ENCODE assay signal across 1 cellular context in the genomic region with DNA sequence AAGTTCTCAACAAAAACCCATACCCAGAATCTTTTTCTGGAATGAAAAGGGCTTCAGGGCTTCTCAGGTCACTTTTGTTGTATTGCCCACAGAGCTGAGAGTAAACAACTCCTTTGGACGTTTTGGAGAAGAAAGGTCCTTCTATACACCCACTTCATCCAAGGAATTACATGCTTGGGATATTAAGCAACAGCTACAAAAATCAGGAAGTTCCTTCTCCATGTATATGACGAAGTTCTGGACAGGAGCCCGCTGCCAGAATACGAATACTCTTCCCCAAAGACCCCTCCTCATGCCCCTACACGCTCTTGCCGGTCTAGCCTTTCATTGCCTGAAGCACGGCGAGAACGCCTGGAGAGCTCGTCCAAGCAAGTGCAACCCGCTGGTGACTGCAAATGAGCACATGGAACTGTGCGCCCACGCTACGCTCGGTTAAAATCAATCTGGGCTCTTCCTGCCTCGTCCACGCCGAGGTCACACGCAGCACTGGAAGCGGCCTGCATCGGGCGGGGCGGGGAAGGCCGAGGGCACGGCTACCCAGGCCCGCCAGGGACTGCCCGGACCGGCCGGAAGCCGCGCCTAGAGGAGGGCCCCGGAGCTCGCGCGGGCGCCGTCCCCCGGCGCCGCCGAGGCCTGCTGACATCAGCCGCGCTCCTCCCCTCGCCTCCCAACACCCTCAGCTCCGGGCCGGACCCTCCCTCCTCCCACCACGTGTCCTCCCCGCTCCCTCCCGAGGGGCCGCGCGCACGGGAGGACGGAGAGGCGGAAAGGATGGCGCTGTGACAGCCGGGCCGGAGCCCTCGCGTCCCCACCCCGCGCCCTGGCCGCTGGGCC.
TF ChIP-seq lines count a peak whose summit lies in the region.

A gene with protein sequence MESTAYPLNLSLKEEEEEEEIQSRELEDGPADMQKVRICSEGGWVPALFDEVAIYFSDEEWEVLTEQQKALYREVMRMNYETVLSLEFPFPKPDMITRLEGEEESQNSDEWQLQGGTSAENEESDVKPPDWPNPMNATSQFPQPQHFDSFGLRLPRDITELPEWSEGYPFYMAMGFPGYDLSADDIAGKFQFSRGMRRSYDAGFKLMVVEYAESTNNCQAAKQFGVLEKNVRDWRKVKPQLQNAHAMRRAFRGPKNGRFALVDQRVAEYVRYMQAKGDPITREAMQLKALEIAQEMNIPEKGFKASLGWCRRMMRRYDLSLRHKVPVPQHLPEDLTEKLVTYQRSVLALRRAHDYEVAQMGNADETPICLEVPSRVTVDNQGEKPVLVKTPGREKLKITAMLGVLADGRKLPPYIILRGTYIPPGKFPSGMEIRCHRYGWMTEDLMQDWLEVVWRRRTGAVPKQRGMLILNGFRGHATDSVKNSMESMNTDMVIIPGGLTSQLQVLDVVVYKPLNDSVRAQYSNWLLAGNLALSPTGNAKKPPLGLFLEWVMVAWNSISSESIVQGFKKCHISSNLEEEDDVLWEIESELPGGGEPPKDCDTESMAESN (plus strand): TSS at position 710 of the 834 bp plus-strand sequence. CDS start 1,482 bp downstream, outside the sequence.

TF ChIP-seq in HEK293, 187 proteins besides CTCF, POLR2A, EP300 and RAD21 (continued from another document and continues in another):
- TF ChIP-seq ZNF449 (tag by site-specific recombination; IDR thresholded peaks at IDR 0.05): no peak
- peak; percentile 41; the same call in 1 of the 2 replicates for TF ChIP-seq ZNF184 (tag by site-specific recombination; IDR thresholded peaks at IDR 0.05)
- TF ChIP-seq ZNF423 (tag by site-specific recombination; IDR thresholded peaks at IDR 0.05): peak; percentile 59; the same call in 1 of the 2 replicates
- TF ChIP-seq ZNF426 (tag by site-specific recombination; IDR thresholded peaks at IDR 0.05): no peak
- peak; percentile 90 for TF ChIP-seq ZNF660 (tag by site-specific recombination; IDR thresholded peaks at IDR 0.05)
- TF ChIP-seq ZNF354C (tag by site-specific recombination; IDR thresholded peaks at IDR 0.05; ENCODE audit: borderline replicate concordance, low read depth): no peak
- TF ChIP-seq, protein P1, sequence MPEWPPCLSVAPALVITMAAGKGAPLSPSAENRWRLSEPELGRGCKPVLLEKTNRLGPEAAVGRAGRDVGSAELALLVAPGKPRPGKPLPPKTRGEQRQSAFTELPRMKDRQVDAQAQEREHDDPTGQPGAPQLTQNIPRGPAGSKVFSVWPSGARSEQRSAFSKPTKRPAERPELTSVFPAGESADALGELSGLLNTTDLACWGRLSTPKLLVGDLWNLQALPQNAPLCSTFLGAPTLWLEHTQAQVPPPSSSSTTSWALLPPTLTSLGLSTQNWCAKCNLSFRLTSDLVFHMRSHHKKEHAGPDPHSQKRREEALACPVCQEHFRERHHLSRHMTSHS (tag by site-specific recombination; IDR thresholded peaks at IDR 0.05): no peak
- TF ChIP-seq, protein P2, sequence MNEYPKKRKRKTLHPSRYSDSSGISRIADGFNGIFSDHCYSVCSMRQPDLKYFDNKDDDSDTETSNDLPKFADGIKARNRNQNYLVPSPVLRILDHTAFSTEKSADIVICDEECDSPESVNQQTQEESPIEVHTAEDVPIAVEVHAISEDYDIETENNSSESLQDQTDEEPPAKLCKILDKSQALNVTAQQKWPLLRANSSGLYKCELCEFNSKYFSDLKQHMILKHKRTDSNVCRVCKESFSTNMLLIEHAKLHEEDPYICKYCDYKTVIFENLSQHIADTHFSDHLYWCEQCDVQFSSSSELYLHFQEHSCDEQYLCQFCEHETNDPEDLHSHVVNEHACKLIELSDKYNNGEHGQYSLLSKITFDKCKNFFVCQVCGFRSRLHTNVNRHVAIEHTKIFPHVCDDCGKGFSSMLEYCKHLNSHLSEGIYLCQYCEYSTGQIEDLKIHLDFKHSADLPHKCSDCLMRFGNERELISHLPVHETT (tag by site-specific recombination; IDR thresholded peaks at IDR 0.05): no peak
- peak; percentile 74 for TF ChIP-seq ZFHX2 (tag by site-specific recombination; conservative IDR thresholded peaks at IDR 0.05)
- peak; percentile 77; the same call in 1 of the 2 replicates for TF ChIP-seq ZNF501 (tag by site-specific recombination; IDR thresholded peaks at IDR 0.05)
- peak; percentile 83 for TF ChIP-seq ZBTB17 (tag by site-specific recombination; IDR thresholded peaks at IDR 0.05)
- TF ChIP-seq ZFP37 (tag by site-specific recombination; IDR thresholded peaks at IDR 0.05): no peak
- TF ChIP-seq ZNF624 (tag by site-specific recombination; IDR thresholded peaks at IDR 0.05): no peak
- TF ChIP-seq ZNF658 (tag by site-specific recombination; IDR thresholded peaks at IDR 0.05): no peak
- TF ChIP-seq ZNF580 (tag by site-specific recombination; IDR thresholded peaks at IDR 0.05): 0 out of 2 replicates have a peak, but pooled peaks have one; percentile 52
- TF ChIP-seq ZNF223 (tag by site-specific recombination; IDR thresholded peaks at IDR 0.05): no peak
- TF ChIP-seq GFI1B (tag by site-specific recombination; IDR thresholded peaks at IDR 0.05): no peak
- no peak for TF ChIP-seq SCRT2 (tag by site-specific recombination; IDR thresholded peaks at IDR 0.05)
- TF ChIP-seq ZNF561 (tag by site-specific recombination; IDR thresholded peaks at IDR 0.05; ENCODE audit: borderline replicate concordance): peak; percentile 95
- TF ChIP-seq GLIS2 (tag by site-specific recombination; IDR thresholded peaks at IDR 0.05): peak; percentile 70
- TF ChIP-seq, protein P3, sequence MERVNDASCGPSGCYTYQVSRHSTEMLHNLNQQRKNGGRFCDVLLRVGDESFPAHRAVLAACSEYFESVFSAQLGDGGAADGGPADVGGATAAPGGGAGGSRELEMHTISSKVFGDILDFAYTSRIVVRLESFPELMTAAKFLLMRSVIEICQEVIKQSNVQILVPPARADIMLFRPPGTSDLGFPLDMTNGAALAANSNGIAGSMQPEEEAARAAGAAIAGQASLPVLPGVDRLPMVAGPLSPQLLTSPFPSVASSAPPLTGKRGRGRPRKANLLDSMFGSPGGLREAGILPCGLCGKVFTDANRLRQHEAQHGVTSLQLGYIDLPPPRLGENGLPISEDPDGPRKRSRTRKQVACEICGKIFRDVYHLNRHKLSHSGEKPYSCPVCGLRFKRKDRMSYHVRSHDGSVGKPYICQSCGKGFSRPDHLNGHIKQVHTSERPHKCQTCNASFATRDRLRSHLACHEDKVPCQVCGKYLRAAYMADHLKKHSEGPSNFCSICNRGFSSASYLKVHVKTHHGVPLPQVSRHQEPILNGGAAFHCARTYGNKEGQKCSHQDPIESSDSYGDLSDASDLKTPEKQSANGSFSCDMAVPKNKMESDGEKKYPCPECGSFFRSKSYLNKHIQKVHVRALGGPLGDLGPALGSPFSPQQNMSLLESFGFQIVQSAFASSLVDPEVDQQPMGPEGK (tag by site-specific recombination; IDR thresholded peaks at IDR 0.05): peak; percentile 83
- no peak for TF ChIP-seq MEIS1 (CRISPR knock-in tag; IDR thresholded peaks at IDR 0.05; ENCODE audit: borderline replicate concordance)
- TF ChIP-seq OSR2 (tag by site-specific recombination; IDR thresholded peaks at IDR 0.05): no peak
- TF ChIP-seq ZNF202 (tag by site-specific recombination; IDR thresholded peaks at IDR 0.05; ENCODE audit: borderline replicate concordance): no peak
- TF ChIP-seq HOXA7 (CRISPR knock-in tag; IDR thresholded peaks at IDR 0.05; ENCODE audit: borderline replicate concordance): no peak
- TF ChIP-seq ZNF473 (tag by site-specific recombination; IDR thresholded peaks at IDR 0.05): no peak
- 0 out of 2 replicates have a peak, but pooled peaks have one; percentile 21 for TF ChIP-seq IKZF3 (tag by site-specific recombination; IDR thresholded peaks at IDR 0.05)
- no peak for TF ChIP-seq RBAK (tag by site-specific recombination; IDR thresholded peaks at IDR 0.05)
- no peak for TF ChIP-seq ZNF571 (tag by site-specific recombination; IDR thresholded peaks at IDR 0.05)
- TF ChIP-seq, protein P4, sequence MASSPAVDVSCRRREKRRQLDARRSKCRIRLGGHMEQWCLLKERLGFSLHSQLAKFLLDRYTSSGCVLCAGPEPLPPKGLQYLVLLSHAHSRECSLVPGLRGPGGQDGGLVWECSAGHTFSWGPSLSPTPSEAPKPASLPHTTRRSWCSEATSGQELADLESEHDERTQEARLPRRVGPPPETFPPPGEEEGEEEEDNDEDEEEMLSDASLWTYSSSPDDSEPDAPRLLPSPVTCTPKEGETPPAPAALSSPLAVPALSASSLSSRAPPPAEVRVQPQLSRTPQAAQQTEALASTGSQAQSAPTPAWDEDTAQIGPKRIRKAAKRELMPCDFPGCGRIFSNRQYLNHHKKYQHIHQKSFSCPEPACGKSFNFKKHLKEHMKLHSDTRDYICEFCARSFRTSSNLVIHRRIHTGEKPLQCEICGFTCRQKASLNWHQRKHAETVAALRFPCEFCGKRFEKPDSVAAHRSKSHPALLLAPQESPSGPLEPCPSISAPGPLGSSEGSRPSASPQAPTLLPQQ (tag by site-specific recombination; IDR thresholded peaks at IDR 0.05): peak; percentile 81
- TF ChIP-seq OVOL3 (tag by site-specific recombination; IDR thresholded peaks at IDR 0.05): no peak
- TF ChIP-seq, protein P5, sequence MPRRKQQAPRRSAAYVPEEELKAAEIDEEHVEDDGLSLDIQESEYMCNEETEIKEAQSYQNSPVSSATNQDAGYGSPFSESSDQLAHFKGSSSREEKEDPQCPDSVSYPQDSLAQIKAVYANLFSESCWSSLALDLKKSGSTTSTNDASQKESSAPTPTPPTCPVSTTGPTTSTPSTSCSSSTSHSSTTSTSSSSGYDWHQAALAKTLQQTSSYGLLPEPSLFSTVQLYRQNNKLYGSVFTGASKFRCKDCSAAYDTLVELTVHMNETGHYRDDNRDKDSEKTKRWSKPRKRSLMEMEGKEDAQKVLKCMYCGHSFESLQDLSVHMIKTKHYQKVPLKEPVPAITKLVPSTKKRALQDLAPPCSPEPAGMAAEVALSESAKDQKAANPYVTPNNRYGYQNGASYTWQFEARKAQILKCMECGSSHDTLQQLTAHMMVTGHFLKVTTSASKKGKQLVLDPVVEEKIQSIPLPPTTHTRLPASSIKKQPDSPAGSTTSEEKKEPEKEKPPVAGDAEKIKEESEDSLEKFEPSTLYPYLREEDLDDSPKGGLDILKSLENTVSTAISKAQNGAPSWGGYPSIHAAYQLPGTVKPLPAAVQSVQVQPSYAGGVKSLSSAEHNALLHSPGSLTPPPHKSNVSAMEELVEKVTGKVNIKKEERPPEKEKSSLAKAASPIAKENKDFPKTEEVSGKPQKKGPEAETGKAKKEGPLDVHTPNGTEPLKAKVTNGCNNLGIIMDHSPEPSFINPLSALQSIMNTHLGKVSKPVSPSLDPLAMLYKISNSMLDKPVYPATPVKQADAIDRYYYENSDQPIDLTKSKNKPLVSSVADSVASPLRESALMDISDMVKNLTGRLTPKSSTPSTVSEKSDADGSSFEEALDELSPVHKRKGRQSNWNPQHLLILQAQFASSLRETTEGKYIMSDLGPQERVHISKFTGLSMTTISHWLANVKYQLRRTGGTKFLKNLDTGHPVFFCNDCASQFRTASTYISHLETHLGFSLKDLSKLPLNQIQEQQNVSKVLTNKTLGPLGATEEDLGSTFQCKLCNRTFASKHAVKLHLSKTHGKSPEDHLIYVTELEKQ (tag by site-specific recombination; IDR thresholded peaks at IDR 0.05; ENCODE audit: borderline replicate concordance): no peak
- TF ChIP-seq YY2 (tag by site-specific recombination; IDR thresholded peaks at IDR 0.05): no peak
- no peak for TF ChIP-seq ZNF776 (tag by site-specific recombination; IDR thresholded peaks at IDR 0.05; ENCODE audit: borderline replicate concordance)
- TF ChIP-seq HOXC10 (CRISPR knock-in tag; IDR thresholded peaks at IDR 0.05): no peak
- no peak for TF ChIP-seq HOXD13 (CRISPR knock-in tag; IDR thresholded peaks at IDR 0.05; ENCODE audit: borderline replicate concordance)
- TF ChIP-seq, protein P6, sequence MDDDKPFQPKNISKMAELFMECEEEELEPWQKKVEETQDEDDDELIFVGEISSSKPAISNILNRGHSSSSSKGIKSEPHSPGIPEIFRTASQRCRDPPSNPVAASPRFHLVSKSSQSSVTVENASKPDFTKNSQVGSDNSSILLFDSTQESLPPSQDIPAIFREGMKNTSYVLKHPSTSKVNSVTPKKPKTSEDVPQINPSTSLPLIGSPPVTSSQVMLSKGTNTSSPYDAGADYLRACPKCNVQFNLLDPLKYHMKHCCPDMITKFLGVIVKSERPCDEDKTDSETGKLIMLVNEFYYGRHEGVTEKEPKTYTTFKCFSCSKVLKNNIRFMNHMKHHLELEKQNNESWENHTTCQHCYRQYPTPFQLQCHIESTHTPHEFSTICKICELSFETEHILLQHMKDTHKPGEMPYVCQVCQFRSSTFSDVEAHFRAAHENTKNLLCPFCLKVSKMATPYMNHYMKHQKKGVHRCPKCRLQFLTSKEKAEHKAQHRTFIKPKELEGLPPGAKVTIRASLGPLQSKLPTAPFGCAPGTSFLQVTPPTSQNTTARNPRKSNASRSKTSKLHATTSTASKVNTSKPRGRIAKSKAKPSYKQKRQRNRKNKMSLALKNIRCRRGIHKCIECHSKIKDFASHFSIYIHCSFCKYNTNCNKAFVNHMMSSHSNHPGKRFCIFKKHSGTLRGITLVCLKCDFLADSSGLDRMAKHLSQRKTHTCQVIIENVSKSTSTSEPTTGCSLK (tag by site-specific recombination; IDR thresholded peaks at IDR 0.05): no peak
- TF ChIP-seq EGR2 (tag by site-specific recombination; IDR thresholded peaks at IDR 0.05; ENCODE audit: low read depth): peak; percentile 46
